ENCODE assay signal across 17 cellular contexts in genomic region chrX:136194546-136194945, GRCh38. TPM values are rescaled to one million over a fixed set of nuclear protein-coding genes. Genes with fewer than 3 reads are reported as not detected.
DNase-seq lines count a peak whose midpoint lies in the region; ATAC-seq and TF ChIP-seq lines count a peak whose summit lies in the region.
"Had no signal": no experiment of that assay in that cellular context is flagged by ENCODE, and none has a peak within 500 bp of the region (broad histone marks: within the 10 kb centered on the region; RNA-seq: fewer than 3 reads in every experiment).

No MANE protein-coding gene starts in this region.

- TF ChIP-seq CTCF in heart left ventricle (IDR thresholded peaks at IDR 0.05) (no peak), esophagus squamous epithelium (IDR thresholded peaks at IDR 0.05) (no peak), osteocyte (IDR thresholded peaks at IDR 0.05) (no peak)

- no peak overlapping the region for H3K4me3 Mint-ChIP-seq in osteocyte (ENCODE audit: unreplicated experiment)

- H3K27me3 Mint-ChIP-seq in osteocyte (ENCODE audit: unreplicated experiment), result no peaks in the 10 kb centered on the region

- peaks cover 19% of the 10 kb centered on the region for H3K9me3 Mint-ChIP-seq in osteocyte (ENCODE audit: unreplicated experiment)
- H3K9me3 Mint-ChIP-seq: CD8-positive, alpha-beta memory T cell; HFFc6 had no signal

- TF ChIP-seq POLR2A in heart left ventricle (IDR thresholded peaks at IDR 0.05) (no peak), esophagus squamous epithelium (IDR thresholded peaks at IDR 0.05) (no peak)

- peaks cover 0 to 81% (median 46%) of the 10 kb centered on the region in 12 donors for H3K4me1 ChIP-seq in heart left ventricle
- peaks cover 0 to 45% (median 22%) of the 10 kb centered on the region in 3 donors for H3K4me1 ChIP-seq in esophagus squamous epithelium
- peaks cover 0 to 62% (median 52%) of the 10 kb centered on the region in 5 donors for H3K4me1 ChIP-seq in subcutaneous abdominal adipose tissue (ENCODE audit: control insufficient read depth in 5 of 5, insufficient read depth in 5 of 5, low read length in 5 of 5)

- H3K27me3 ChIP-seq in heart left ventricle, result peaks cover 0 to 8% (median 0%) of the 10 kb centered on the region in 9 donors
- H3K27me3 ChIP-seq in esophagus squamous epithelium, result no peaks in the 10 kb centered on the region
- peaks cover 0 to 4% (median 0%) of the 10 kb centered on the region in 5 donors for H3K27me3 ChIP-seq in subcutaneous abdominal adipose tissue (ENCODE audit: control insufficient read depth in 5 of 5, insufficient read depth in 4 of 5, low read length in 5 of 5)
- H3K27me3 ChIP-seq: MG63 had no signal

- peaks cover 42% of the 10 kb centered on the region for H3K36me3 Mint-ChIP-seq in osteocyte (ENCODE audit: unreplicated experiment)

- H3K36me3 ChIP-seq in heart left ventricle (no peaks in the 10 kb centered on the region), esophagus squamous epithelium (no peaks in the 10 kb centered on the region), subcutaneous abdominal adipose tissue (ENCODE audit: control insufficient read depth in 5 of 5, insufficient read depth in 5 of 5, low read length in 5 of 5) (peaks cover 0 to 2% (median 0%) of the 10 kb centered on the region in 5 donors)
- H3K36me3 ChIP-seq: MG63 had no signal

- intact Hi-C loops in heart left ventricle (cut with DNase I) (loop anchor here in 1 of 10 donors (10.0 kb wide), 1 partner anchor 670 kb away; the partner anchor contains the start of gene INTS6L), left ventricle myocardium superior (cut with micrococcal nuclease) (no loop called here), esophagus squamous epithelium (cut with DNase I) (no loop called here)

- no peaks in the 10 kb centered on the region for H3K9me3 ChIP-seq in heart left ventricle
- no peaks in the 10 kb centered on the region for H3K9me3 ChIP-seq in esophagus squamous epithelium
- no peaks in the 10 kb centered on the region for H3K9me3 ChIP-seq in subcutaneous abdominal adipose tissue (ENCODE audit: control insufficient read depth in 5 of 5, low read length in 5 of 5)
- H3K9me3 ChIP-seq: MG63 had no signal

- H3K4me3 ChIP-seq in heart left ventricle (no peak overlapping the region), esophagus squamous epithelium (no peak overlapping the region), subcutaneous abdominal adipose tissue (ENCODE audit: low read depth in 1 of 5, low read length in 5 of 5) (no peak overlapping the region)
- H3K4me3 ChIP-seq: MG63 had no signal

- 54 to 99% (median 92%) methylated on average over 2 of the region's 2 CpGs for WGBS in heart left ventricle, 4 donors
- 67 to 96% methylated on average over 2 of the region's 2 CpGs for WGBS in esophagus squamous epithelium, 2 donors

- no peak for ATAC-seq in heart left ventricle
- ATAC-seq in left ventricle myocardium superior, result no peak
- no peak for ATAC-seq in esophagus mucosa

- H3K27ac ChIP-seq in heart left ventricle, result peak overlapping the region in 11 of 12 donors; percentile 4 to 93 (median 85)
- peak overlapping the region in 3 of 4 donors; percentile 63 to 77 (median 71) for H3K27ac ChIP-seq in esophagus squamous epithelium
- peak overlapping the region; percentile 55 for H3K27ac ChIP-seq in subcutaneous abdominal adipose tissue (ENCODE audit: low read depth, low read length)

- peak overlapping the region; percentile 81 for H3K27ac Mint-ChIP-seq in osteocyte (ENCODE audit: unreplicated experiment)

- H3K4me1 Mint-ChIP-seq in osteocyte (ENCODE audit: unreplicated experiment), result peaks cover 91% of the 10 kb centered on the region

- DNase-seq in heart left ventricle, result no peak
- DNase-seq in left ventricle myocardium superior, result no peak
- DNase-seq in esophagus squamous epithelium (lab: John Stamatoyannopoulos, UW), result no peak
- no peak for DNase-seq in osteocyte (ENCODE audit: extremely low spot score, unreplicated experiment)
- no peak for DNase-seq in NCI-H1048 (lab: John Stamatoyannopoulos, UW)
- DNase-seq in stimulated activated CD4-positive, alpha-beta T cell treated with anti-CD3 and anti-CD28 coated beads, Interleukin-2, amount 100 ng/mL, for 24 hours, result no peak
- DNase-seq: CD8-positive, alpha-beta memory T cell; DMS79 treated with DMSO at 0.1 percent for 48 hours; HFFc6; IMR-90; Karpas-422; MG63; NCI-H1092 treated with DMSO at 0.1 percent for 48 hours; NCI-H187; NCI-H526 treated with DMSO at 0.1 percent for 48 hours had no signal

- no peak overlapping the region for H3K9ac ChIP-seq in subcutaneous abdominal adipose tissue (ENCODE audit: low read length in 5 of 5)

RNA-seq across cellular contexts. Expression of gene FHL1, which starts 47.2 kb away (rescaled TPM):
- total RNA-seq in heart left ventricle, result 1,000 to 10,000 TPM; 1,446 to 4,800 (median 2,127) TPM
- 1,000 to 10,000 TPM; 1,119 to 4,064 TPM for polyA plus RNA-seq in heart left ventricle
- total RNA-seq in left ventricle myocardium superior, result 772 TPM
- total RNA-seq in esophagus squamous epithelium, result 100 to 1,000 TPM in 2 of 4 donors, 10 to 100 TPM in 2; 17.1 to 509 (median 70.4) TPM
- total RNA-seq in osteocyte, result 1,613 and 1,725 TPM in 2 replicates
- total RNA-seq in esophagus mucosa, result 18.7 TPM

RNA-seq across cellular contexts. Expression of gene MAP7D3, which starts 56.7 kb away (rescaled TPM):
- total RNA-seq in heart left ventricle (10 to 100 TPM in 8 of 9 donors, 1 to 10 TPM in 1; 8.2 to 18.4 (median 13.2) TPM), left ventricle myocardium superior (10.8 TPM), esophagus squamous epithelium (10 to 100 TPM in 1 of 4 donors, 1 to 10 TPM in 3; 1.3 to 11.8 (median 6.4) TPM), osteocyte (84.7 and 87.4 TPM in 2 replicates), esophagus mucosa (4.8 TPM)
- 10 to 100 TPM; 10.3 to 12.4 TPM for polyA plus RNA-seq in heart left ventricle
